Comparison of ENCODE assay signal across 25 cellular contexts in the genomic region with DNA sequence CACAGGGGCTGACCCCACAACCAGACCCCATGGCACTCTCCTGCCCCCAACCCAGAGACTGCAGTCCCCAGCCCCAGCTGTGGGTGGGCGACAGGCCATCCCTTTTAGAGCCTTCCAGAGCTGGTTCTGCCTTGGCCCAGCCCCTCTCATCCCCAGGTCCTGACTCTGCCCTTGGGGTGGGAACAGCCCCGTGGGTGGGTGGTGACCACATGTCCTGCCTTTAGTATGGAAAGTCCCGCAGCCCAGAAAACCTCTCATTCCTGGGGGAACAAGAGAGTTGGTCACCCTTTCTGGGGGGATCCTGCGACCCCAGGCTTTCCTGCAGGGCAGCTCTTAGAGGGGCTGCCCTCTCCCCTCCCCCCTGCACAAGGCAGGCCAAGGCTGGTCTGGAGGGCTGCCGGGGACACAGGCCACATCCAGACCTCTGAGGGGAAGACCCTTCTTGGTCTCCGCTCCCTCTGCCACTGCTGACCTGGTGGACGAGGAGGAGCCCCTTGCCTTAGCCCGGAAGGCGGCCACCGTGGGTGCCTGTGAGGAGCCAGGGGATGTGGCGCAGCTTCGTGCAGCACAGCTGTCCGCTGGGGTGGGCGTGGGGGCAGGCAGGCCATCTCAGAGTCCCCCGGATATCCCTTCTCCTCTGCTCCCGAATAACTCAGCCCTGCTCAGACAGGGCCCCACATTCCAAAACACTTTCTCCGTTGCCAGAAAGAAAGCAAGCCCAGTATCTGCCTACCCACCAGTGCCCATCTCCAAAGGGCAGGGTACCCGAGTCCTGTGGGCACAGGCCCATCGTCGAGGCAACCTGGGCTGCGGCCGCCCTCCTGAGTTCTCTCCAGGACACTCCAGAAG.
"Had no signal": no experiment of that assay in that cellular context is flagged by ENCODE, and none has a peak within 500 bp of the region (broad histone marks: within the 10 kb centered on the region; RNA-seq: fewer than 3 reads in every experiment).

No MANE protein-coding gene starts in this region.

- H3K9me3 ChIP-seq: SJCRH30 had no signal

- DNase-seq: activated CD4-positive, alpha-beta memory T cell treated with anti-CD3 and anti-CD28 coated beads for 36 hours; activated CD4-positive, alpha-beta T cell treated with anti-CD3 and anti-CD28 coated beads, Interleukin-2, amount 10 ng/mL, durations not matched to agents 7 days and 5 days; activated CD4-positive, CD25-positive, alpha-beta regulatory T cell; activated CD8-positive, alpha-beta memory T cell treated with anti-CD3 and anti-CD28 coated beads for 24 hours; activated effector memory CD4-positive, alpha-beta T cell treated with anti-CD3 and anti-CD28 coated beads, Interleukin-2, amount 50 U/mL, for 16 hours; activated naive CD4-positive, alpha-beta T cell treated with anti-CD3 and anti-CD28 coated beads for 36 hours; activated naive CD8-positive, alpha-beta T cell treated with anti-CD3 and anti-CD28 coated beads for 36 hours; activated T-cell treated with anti-CD3 and anti-CD28 coated beads, Interleukin-2, amount 50 U/mL, for 4 hours; central memory CD4-positive, alpha-beta T cell; NCI-H1092 treated with DMSO at 0.1 percent for 48 hours; NCI-H1417 treated with DMSO at 0.1 percent for 48 hours; NCI-H1694; NCI-H2029; NCI-H2107; NCI-H2171 treated with DMSO at 0.1 percent for 48 hours; NCI-H226; NCI-H526; NCI-H774; OCI-M1; RPMI8226; SJCRH30; T-helper 17 cell; T1000 had no signal

- H3K9ac ChIP-seq: KMS-11 had no signal

- H3K36me3 ChIP-seq: SJCRH30 had no signal

- H3K4me2 ChIP-seq: KMS-11 had no signal

- H3K4me3 ChIP-seq: SJCRH30 had no signal

- ATAC-seq: activated T-cell treated with anti-CD3 and anti-CD28 coated beads, Interleukin-2, amount 50 U/mL, for 4 hours; Panc1; T-helper 17 cell had no signal

- H3K27ac ChIP-seq: KMS-11, SJCRH30 had no signal

- H3K4me1 ChIP-seq: SJCRH30 had no signal
